In the genomic region with DNA sequence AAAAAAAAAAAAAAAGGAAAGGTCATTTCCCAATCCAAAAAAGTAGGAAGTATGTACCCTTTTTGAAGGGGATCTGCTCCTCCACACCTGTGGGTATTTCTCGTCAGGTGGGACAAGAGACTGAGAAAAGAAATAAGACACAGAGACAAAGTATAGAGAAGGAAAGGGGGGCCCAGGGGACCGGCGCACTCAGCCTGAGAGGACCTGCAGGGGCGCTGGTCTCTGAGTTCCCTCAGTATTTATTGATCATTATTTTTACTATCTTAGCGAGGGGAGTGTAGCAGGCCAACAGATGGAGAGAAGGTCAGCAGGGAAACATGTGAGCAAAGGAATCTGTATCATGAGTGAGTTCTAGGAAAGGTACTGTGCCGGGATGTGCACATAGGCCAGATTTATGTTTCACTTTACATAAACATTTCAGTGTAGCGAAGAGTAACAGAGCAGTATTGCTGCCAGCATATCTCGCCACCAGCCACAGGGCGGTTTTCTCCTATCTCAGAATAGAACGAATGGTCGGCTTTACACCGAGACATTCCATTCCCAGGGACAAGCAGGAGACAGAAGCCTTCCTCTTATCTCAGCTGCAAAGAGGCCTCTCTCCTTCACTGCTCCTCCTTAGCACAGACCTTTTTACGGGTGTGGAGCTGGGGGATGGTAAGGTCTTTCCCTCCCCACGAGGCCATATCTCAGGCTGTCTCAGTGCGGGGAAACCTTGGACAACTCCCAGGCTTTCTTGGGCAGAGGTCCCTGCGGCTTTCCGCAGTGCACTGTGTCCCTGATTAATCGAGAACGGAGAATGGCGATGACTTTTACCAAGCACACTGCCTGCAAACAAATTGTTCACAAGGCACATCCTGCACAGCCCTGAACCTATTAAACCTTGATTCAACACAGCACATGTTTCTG, we compare ENCODE assay signal across 7 cellular contexts. TPM values are rescaled to one million over a fixed set of nuclear protein-coding genes. Genes with fewer than 3 reads are reported as not detected.
DNase-seq lines count a peak whose midpoint lies in the region; ATAC-seq and TF ChIP-seq lines count a peak whose summit lies in the region.
"Not testable (repeated sequence)": the region's sequence is repeated elsewhere in the genome, so short reads cannot be mapped to it uniquely, and the experiment has no call there.

No MANE protein-coding gene starts in this region.

- not testable (repeated sequence) for H4K5ac ChIP-seq in IMR-90 (ENCODE audit: low read depth, low read length)

- peak overlapping the region in 1 of 2 experiments; percentile 22; a peak in 1 of 4 replicates for H4K8ac ChIP-seq in IMR-90 (ENCODE audit: low read depth in 2 of 2, low read length in 2 of 2)

- TF ChIP-seq CTCF in IMR-90 (conservative IDR thresholded peaks at IDR 0.05; ENCODE audit: low read depth, low read length); WTC11 (IDR thresholded peaks at IDR 0.05); chondrocyte (IDR thresholded peaks at IDR 0.05); glutamatergic neuron (IDR thresholded peaks at IDR 0.05; ENCODE audit: partially characterized antibody, unreplicated experiment); ovary (IDR thresholded peaks at IDR 0.05); stomach (IDR thresholded peaks at IDR 0.05): not testable (repeated sequence)

- ATAC-seq in IMR-90 (ENCODE audit: low read depth): peak; percentile 42
- ATAC-seq in WTC11: not testable (repeated sequence)

- H3K9me3 ChIP-seq in IMR-90 (ENCODE audit: control insufficient read depth, insufficient read depth, low read length); ovary; stomach: not testable (repeated sequence)

- peak overlapping the region; percentile 11 for H3K27ac ChIP-seq in IMR-90 (ENCODE audit: insufficient read depth, low read length)
- H3K27ac ChIP-seq in ovary: peak overlapping the region; percentile 15 to 30
- H3K27ac ChIP-seq in stomach: peak overlapping the region in 4 of 5 donors; percentile 31 to 76 (median 51)

- peak overlapping the region; percentile 70 for H3K4me2 ChIP-seq in IMR-90 (ENCODE audit: low read depth, low read length)

- H2AK5ac ChIP-seq in IMR-90 (ENCODE audit: low read depth, low read length): not testable (repeated sequence)

- H3K4me3 ChIP-seq in IMR-90 (ENCODE audit: insufficient read depth, low read depth, low read length): peak overlapping the region; percentile 5; the same call in 1 of the 2 replicates
- H3K4me3 ChIP-seq in ovary, stomach: not testable (repeated sequence)

- H3K9me3 Mint-ChIP-seq in WTC11; chondrocyte (ENCODE audit: low read depth); glutamatergic neuron (ENCODE audit: unreplicated experiment): not testable (repeated sequence)

- H3K4ac ChIP-seq in IMR-90 (ENCODE audit: low read depth, low read length): peak overlapping the region; percentile 14; the same call in 1 of the 2 replicates

- peak overlapping the region; percentile 23 for H3K14ac ChIP-seq in IMR-90 (replicated peaks; ENCODE audit: low read depth, low read length)

- not testable (repeated sequence) for H3K79me1 ChIP-seq in IMR-90 (ENCODE audit: low read depth in 1 of 2, low read length in 2 of 2)

- not testable (repeated sequence) for TF ChIP-seq EP300 in ovary (IDR thresholded peaks at IDR 0.05); stomach (IDR thresholded peaks at IDR 0.05)

- CTCF ChIA-PET in IMR-90 (lab: Yijun Ruan, JAX); WTC11 (lab: Charles Lee): not testable (repeated sequence)

- not testable (repeated sequence) for H4K20me1 ChIP-seq in IMR-90 (ENCODE audit: insufficient read depth, low read length)

- peak overlapping the region; percentile 51; the same call in 1 of the 2 replicates for H3K23ac ChIP-seq in IMR-90 (ENCODE audit: low read depth, low read length)

- peaks cover 16% of the 10 kb centered on the region for H3K36me3 Mint-ChIP-seq in WTC11
- H3K36me3 Mint-ChIP-seq in chondrocyte (ENCODE audit: low read depth); glutamatergic neuron (ENCODE audit: unreplicated experiment): not testable (repeated sequence)

- not testable (repeated sequence) for TF ChIP-seq POLR2A in IMR-90 (IDR thresholded peaks at IDR 0.05; ENCODE audit: low read depth, low read length); ovary (IDR thresholded peaks at IDR 0.05); stomach (IDR thresholded peaks at IDR 0.05)

- not testable (repeated sequence) for H3K9me1 ChIP-seq in IMR-90 (ENCODE audit: insufficient read depth, low read length)

- WGBS in IMR-90 (ENCODE audit: extremely low coverage in 2 of 2, insufficient read length in 1 of 2), 2 experiments: 15% methylated on average over 7 of the region's 20 CpGs; no CpG with 5 or more reads in 1 of the 2 experiments
- 9 to 12% (median 10%) methylated on average over 20 of the region's 20 CpGs for WGBS in ovary, 3 donors
- 21 to 49% (median 25%) methylated on average over 20 of the region's 20 CpGs for WGBS in stomach, 5 donors

- not testable (repeated sequence) for H3K4me3 Mint-ChIP-seq in WTC11
- H3K4me3 Mint-ChIP-seq in chondrocyte (ENCODE audit: unreplicated experiment): peak overlapping the region; percentile 16
- H3K4me3 Mint-ChIP-seq in glutamatergic neuron (ENCODE audit: unreplicated experiment): peak overlapping the region; percentile 26

- peak overlapping the region; percentile 15 for H3K9ac ChIP-seq in IMR-90 (ENCODE audit: low read depth, low read length)

- H4K91ac ChIP-seq in IMR-90 (ENCODE audit: insufficient read depth, low read depth, low read length): not testable (repeated sequence)

- not testable (repeated sequence) for H3K56ac ChIP-seq in IMR-90 (ENCODE audit: extremely low read depth, insufficient read depth, low read length)

- H2BK20ac ChIP-seq in IMR-90 (ENCODE audit: low read depth, low read length): not testable (repeated sequence)

- intact Hi-C loops in IMR-90 (cut with micrococcal nuclease); stomach (cut with DNase I; ENCODE audit: low total_unique reads): not testable (repeated sequence)
- intact Hi-C loops in ovary (cut with DNase I): loop anchor here in 2 of 4 donors (10.0 kb wide), 2 partner anchors 267 to 277 kb away; a partner anchor contains a TSS

- peak overlapping the region; percentile 20 for H3K27ac Mint-ChIP-seq in WTC11
- H3K27ac Mint-ChIP-seq in chondrocyte (ENCODE audit: unreplicated experiment): peak overlapping the region; percentile 71
- peak overlapping the region; percentile 13 for H3K27ac Mint-ChIP-seq in glutamatergic neuron (ENCODE audit: unreplicated experiment)

- in situ Hi-C loops in IMR-90 (cut with MboI; ENCODE audit: low sequenced_read_pairs): not testable (repeated sequence)

- TF ChIP-seq RAD21 in IMR-90 (IDR thresholded peaks at IDR 0.05; ENCODE audit: low read length): not testable (repeated sequence)

- H3K4me1 ChIP-seq in IMR-90 (ENCODE audit: control insufficient read depth, insufficient read depth, low read length); ovary (ENCODE audit: insufficient read depth): not testable (repeated sequence)
- H3K4me1 ChIP-seq in stomach: peaks cover 17 to 50% (median 34%) of the 10 kb centered on the region in 4 donors

- DNase-seq in IMR-90: peak; percentile 68
- DNase-seq in WTC11 (ENCODE audit: low spot score); chondrocyte (ENCODE audit: low spot score); glutamatergic neuron; stomach: not testable (repeated sequence)
- peak; percentile 33 for DNase-seq in medulla oblongata (ENCODE audit: extremely low spot score)
- peak in 2 of 5 donors; percentile 54 to 78 for DNase-seq in ovary

- H2AK9ac ChIP-seq in IMR-90 (replicated peaks; ENCODE audit: low read depth, low read length, poor library complexity): not testable (repeated sequence)

- POLR2A ChIA-PET in IMR-90 (lab: Charles Lee; ENCODE audit: unreplicated experiment): interaction anchor here (0.6 kb wide), 1 partner anchor 35 kb away, joined by 4 read pairs; no protein-coding TSS in a partner anchor
- POLR2A ChIA-PET in WTC11 (lab: Charles Lee): not testable (repeated sequence)

- H3K36me3 ChIP-seq in IMR-90 (ENCODE audit: control insufficient read depth, insufficient read depth, low read length); ovary; stomach: not testable (repeated sequence)

- H3K4me1 Mint-ChIP-seq in WTC11 (peaks cover 43% of the 10 kb centered on the region), chondrocyte (ENCODE audit: low read depth) (peaks cover 23% of the 10 kb centered on the region), glutamatergic neuron (ENCODE audit: low read depth, unreplicated experiment) (peaks cover 26% of the 10 kb centered on the region)

- H3K27me3 Mint-ChIP-seq in WTC11 (ENCODE audit: low read depth); chondrocyte (ENCODE audit: low read depth); glutamatergic neuron (ENCODE audit: unreplicated experiment): not testable (repeated sequence)

- H2AFZ ChIP-seq in IMR-90 (replicated peaks; ENCODE audit: low read length, poor library complexity): peak overlapping the region; percentile 87

- not testable (repeated sequence) for H2BK15ac ChIP-seq in IMR-90 (ENCODE audit: low read depth, low read length)

- not testable (repeated sequence) for BruUV-seq in IMR-90 (replicated peaks; lab: Mats Ljungman, UMichigan)

- H3K18ac ChIP-seq in IMR-90 (ENCODE audit: low read depth, low read length): not testable (repeated sequence)

- peak overlapping the region; percentile 2; the same call in 1 of the 2 replicates for H2BK120ac ChIP-seq in IMR-90 (ENCODE audit: low read depth, low read length)

- peak overlapping the region; percentile 22 for H2BK5ac ChIP-seq in IMR-90 (ENCODE audit: low read depth, low read length, poor library complexity, severe bottlenecking)

- not testable (repeated sequence) for H3K27me3 ChIP-seq in IMR-90 (ENCODE audit: control insufficient read depth, insufficient read depth, low read length); ovary; stomach

- dilution Hi-C loops in IMR-90 (cut with HindIII; ENCODE audit: low sequenced_read_pairs, unreplicated experiment): not testable (repeated sequence)

RNA-seq across cellular contexts. Expression of a gene that starts 6.2 kb away (rescaled TPM):
- 49.1 and 56.1 TPM in 2 replicates for total RNA-seq in IMR-90 (2012; rRNA removed)
- polyA plus RNA-seq in IMR-90 (2012; rRNA removed): 124 and 125 TPM in 2 replicates
- 60.8 and 173 TPM in 2 replicates for polyA plus RNA-seq in IMR-90 (2012; cell fraction: cytosol; rRNA removed)
- polyA plus RNA-seq in IMR-90 (2012; cell fraction: nucleus; rRNA removed; ENCODE audit: low replicate concordance): 138 and 443 TPM in 2 replicates
- 104 to 108 TPM (median 107 TPM) in 3 replicates for total RNA-seq in WTC11 (2021)
- total RNA-seq in chondrocyte: 49.5 to 61.2 TPM (median 59.7 TPM) in 3 replicates
- 54.5 TPM for total RNA-seq in glutamatergic neuron (ENCODE audit: unreplicated experiment)
- 10 to 100 TPM; 13.0 to 39.8 (median 23.2) TPM for total RNA-seq in ovary
- 10 to 100 TPM; 13.9 to 17.9 TPM for polyA plus RNA-seq in ovary
- total RNA-seq in stomach: 100 to 1,000 TPM in 4 of 5 donors, 10 to 100 TPM in 1; 20.7 to 364 (median 162) TPM
- polyA plus RNA-seq in stomach: 10 to 100 TPM; 27.7 to 54.4 (median 33.9) TPM

RNA-seq across cellular contexts. Expression of a gene that starts 9.0 kb away (rescaled TPM):
- total RNA-seq in IMR-90 (2012; rRNA removed): 123 and 124 TPM in 2 replicates
- 288 and 406 TPM in 2 replicates for polyA plus RNA-seq in IMR-90 (2012; rRNA removed)
- polyA plus RNA-seq in IMR-90 (2012; cell fraction: cytosol; rRNA removed): 464 and 725 TPM in 2 replicates
- polyA plus RNA-seq in IMR-90 (2012; cell fraction: nucleus; rRNA removed; ENCODE audit: low replicate concordance): 233 and 407 TPM in 2 replicates
- total RNA-seq in WTC11 (2021): 467 to 550 TPM (median 535 TPM) in 3 replicates
- 176 to 246 TPM (median 231 TPM) in 3 replicates for total RNA-seq in chondrocyte
- total RNA-seq in glutamatergic neuron (ENCODE audit: unreplicated experiment): 82.6 TPM
- 100 to 1,000 TPM in 3 of 7 donors, 10 to 100 TPM in 4; 48.8 to 133 (median 93.4) TPM for total RNA-seq in ovary
- polyA plus RNA-seq in ovary: 100 to 1,000 TPM in 1 of 2 donors, 10 to 100 TPM in 1; 72.9 to 117 TPM
- total RNA-seq in stomach: 100 to 1,000 TPM in 1 of 5 donors, 10 to 100 TPM in 4; 23.3 to 187 (median 49.0) TPM
- 10 to 100 TPM; 84.0 to 97.7 (median 95.6) TPM for polyA plus RNA-seq in stomach

RNA-seq across cellular contexts. Expression of a gene that starts 13.7 kb away (rescaled TPM):
- total RNA-seq in IMR-90 (2012; rRNA removed) (3.9 TPM in 2 replicates), WTC11 (2021) (37.8 to 43.6 TPM (median 40.7 TPM) in 3 replicates), chondrocyte (21.8 to 25.1 TPM (median 22.2 TPM) in 3 replicates), glutamatergic neuron (ENCODE audit: unreplicated experiment) (26.2 TPM), ovary (10 to 100 TPM; 10.2 to 23.7 (median 15.1) TPM), stomach (100 to 1,000 TPM in 1 of 5 donors, 10 to 100 TPM in 2, 1 to 10 TPM in 2; 5.8 to 149 (median 12.5) TPM)
- polyA plus RNA-seq in IMR-90 (2012; rRNA removed) (26.7 and 29.6 TPM in 2 replicates), ovary (10 to 100 TPM in 1 of 2 donors, 1 to 10 TPM in 1; 2.1 to 13.0 TPM), stomach (10 to 100 TPM; 20.8 to 24.5 (median 22.6) TPM)
- 14.9 and 32.6 TPM in 2 replicates for polyA plus RNA-seq in IMR-90 (2012; cell fraction: cytosol; rRNA removed)
- polyA plus RNA-seq in IMR-90 (2012; cell fraction: nucleus; rRNA removed; ENCODE audit: low replicate concordance): 68.9 and 165 TPM in 2 replicates

RNA-seq across cellular contexts. Expression of a gene that starts 17.7 kb away (rescaled TPM):
- total RNA-seq in IMR-90 (2012; rRNA removed) (104 and 106 TPM in 2 replicates), WTC11 (2021) (119 to 144 TPM (median 140 TPM) in 3 replicates), chondrocyte (53.4 to 57.7 TPM (median 54.7 TPM) in 3 replicates), glutamatergic neuron (ENCODE audit: unreplicated experiment) (69.6 TPM), ovary (10 to 100 TPM; 38.9 to 57.7 (median 40.9) TPM), stomach (100 to 1,000 TPM in 1 of 5 donors, 10 to 100 TPM in 3, 1 to 10 TPM in 1; 9.9 to 106 (median 30.7) TPM)
- polyA plus RNA-seq in IMR-90 (2012; rRNA removed) (181 and 255 TPM in 2 replicates), ovary (10 to 100 TPM; 28.4 to 53.0 TPM), stomach (100 to 1,000 TPM in 1 of 3 donors, 10 to 100 TPM in 2; 78.8 to 100 (median 83.4) TPM)
- 224 and 350 TPM in 2 replicates for polyA plus RNA-seq in IMR-90 (2012; cell fraction: cytosol; rRNA removed)
- polyA plus RNA-seq in IMR-90 (2012; cell fraction: nucleus; rRNA removed; ENCODE audit: low replicate concordance): 81.5 and 129 TPM in 2 replicates

RNA-seq across cellular contexts. Expression of a gene that starts 35.5 kb away (rescaled TPM):
- total RNA-seq in IMR-90 (2012; rRNA removed): 10.9 and 11.9 TPM in 2 replicates
- polyA plus RNA-seq in IMR-90 (2012; rRNA removed): 14.2 and 15.1 TPM in 2 replicates
- polyA plus RNA-seq in IMR-90 (2012; cell fraction: cytosol; rRNA removed): 18.6 and 22.1 TPM in 2 replicates
- polyA plus RNA-seq in IMR-90 (2012; cell fraction: nucleus; rRNA removed; ENCODE audit: low replicate concordance): 19.0 and 28.1 TPM in 2 replicates
- 48.0 to 50.3 TPM (median 48.9 TPM) in 3 replicates for total RNA-seq in WTC11 (2021)
- total RNA-seq in chondrocyte: 19.8 to 27.2 TPM (median 26.9 TPM) in 3 replicates
- total RNA-seq in glutamatergic neuron (ENCODE audit: unreplicated experiment): 16.4 TPM
- total RNA-seq in ovary: 10 to 100 TPM; 13.7 to 27.2 (median 24.0) TPM
- 10 to 100 TPM in 1 of 2 donors, 1 to 10 TPM in 1; 3.7 to 21.8 TPM for polyA plus RNA-seq in ovary
- total RNA-seq in stomach: 10 to 100 TPM; 11.7 to 69.2 (median 17.0) TPM
- polyA plus RNA-seq in stomach: 10 to 100 TPM; 13.3 to 19.1 (median 17.9) TPM

Comparison
In these comparisons a context has a peak if more than half of its experiments do, and no peak if none do; other contexts are left out.
1. H3K27ac Mint-ChIP-seq: peak in every context shown above with its lines; median percentile 71 in chondrocyte; 20 in WTC11; 13 in glutamatergic neuron.